ENCODE assay signal across 7 cellular contexts in genomic region chr10:68955414-68955785, GRCh38. TPM values are rescaled to one million over a fixed set of nuclear protein-coding genes. Genes with fewer than 3 reads are reported as not detected.
DNase-seq lines count a peak whose midpoint lies in the region; ATAC-seq, FAIRE-seq and TF ChIP-seq lines count a peak whose summit lies in the region.

No MANE protein-coding gene starts in this region.

- H2AFZ ChIP-seq in HCT116 (ENCODE audit: low read depth, low read length, poor library complexity, severe bottlenecking) = peak overlapping the region; percentile 74
- H2AFZ ChIP-seq in PC-3 (ENCODE audit: low read length) = peak overlapping the region; percentile 83

- TF ChIP-seq POLR2A in GM12891 (IDR thresholded peaks at IDR 0.05; ENCODE audit: low read depth, low read length) (no peak), HCT116 (IDR thresholded peaks at IDR 0.05; ENCODE audit: borderline replicate concordance, extremely low read depth, insufficient read depth, insufficient read length) (no peak)

- H3K4me3 ChIP-seq in HCT116 (replicated peaks in 1 of 2; ENCODE audit: low read depth in 1 of 2, low read length in 2 of 2) (peak overlapping the region; percentile 99), PC-3 (ENCODE audit: low read length) (peak overlapping the region; percentile 77), dorsolateral prefrontal cortex (peak overlapping the region; percentile 69 to 100 (median 95))

- H3K27ac ChIP-seq in HCT116 (ENCODE audit: low read depth, low read length) (peak overlapping the region; percentile 87), PC-3 (ENCODE audit: low read length) (peak overlapping the region; percentile 75), dorsolateral prefrontal cortex (peak overlapping the region in 53 of 59 donors; percentile 24 to 91 (median 76))

- H3K9me3 ChIP-seq in HCT116 (ENCODE audit: control insufficient read depth in 1 of 2, insufficient read depth in 1 of 2, low read depth in 1 of 2, low read length in 2 of 2) (no peaks in the 10 kb centered on the region), PC-3 (ENCODE audit: low read length) (no peaks in the 10 kb centered on the region)

- POLR2A ChIA-PET in HCT116 (lab: Charles Lee) (interaction anchor here (0.9 to 1.9 kb wide), 3 partner anchors 13 to 33 kb away, joined by 4 to 5 read pairs (median 4); partner anchors contain the start of gene KIFBP), PC-3 (lab: Charles Lee; ENCODE audit: unreplicated experiment) (interaction anchor here (0.6 kb wide), 1 partner anchor 28 kb away, joined by 4 read pairs; no protein-coding TSS in a partner anchor)

- peaks cover 11 to 12% of the 10 kb centered on the region in 2 experiments; a peak in 3 of 4 replicates for H3K4me1 ChIP-seq in HCT116 (ENCODE audit: control insufficient read depth in 1 of 2, insufficient read depth in 2 of 2, low read length in 2 of 2)
- peaks cover 9% of the 10 kb centered on the region for H3K4me1 ChIP-seq in PC-3 (ENCODE audit: insufficient read depth, low read length)

- H3K9ac ChIP-seq in HCT116 (ENCODE audit: low read length) (peak overlapping the region; percentile 100), PC-3 (ENCODE audit: low read length) (peak overlapping the region; percentile 99)

- TF ChIP-seq RAD21 in HCT116 (IDR thresholded peaks at IDR 0.05; ENCODE audit: low read depth) = no peak

- H3K4me2 ChIP-seq in HCT116 (ENCODE audit: low read length) (peak overlapping the region; percentile 74), PC-3 (ENCODE audit: low read length) (peak overlapping the region; percentile 84)

- H3F3A ChIP-seq in PC-3 (ENCODE audit: low read length, unreplicated experiment) = no peaks in the 10 kb centered on the region

- H4K20me1 ChIP-seq in HCT116 (ENCODE audit: insufficient read depth) = peaks cover 24% of the 10 kb centered on the region; the same call in 1 of the 2 replicates
- peaks cover 34% of the 10 kb centered on the region for H4K20me1 ChIP-seq in PC-3 (ENCODE audit: low read length)

- no peaks in the 10 kb centered on the region for H3K27me3 ChIP-seq in HCT116 (ENCODE audit: insufficient read depth, low read length)
- no peaks in the 10 kb centered on the region for H3K27me3 ChIP-seq in PC-3 (ENCODE audit: low read length)
- H3K27me3 ChIP-seq in dorsolateral prefrontal cortex = no peaks in the 10 kb centered on the region

- no peak for FAIRE-seq in GM12891 (lab: Jason Lieb, UNC)

- H3K36me3 ChIP-seq in HCT116 (ENCODE audit: control insufficient read depth in 1 of 2, insufficient read depth in 2 of 2, low read length in 2 of 2) = peaks cover 8 to 21% of the 10 kb centered on the region in 2 experiments
- peaks cover 24% of the 10 kb centered on the region for H3K36me3 ChIP-seq in PC-3 (ENCODE audit: low read depth, low read length)

- BruUV-seq in HCT116 (replicated peaks; lab: Mats Ljungman, UMichigan) (TSS peak; percentile 95), PC-3 (replicated peaks; lab: Mats Ljungman, UMichigan) (TSS peak; percentile 96)

- intact Hi-C loops in HCT116 (cut with micrococcal nuclease) (loop anchor here (10.0 kb wide), 1 partner anchor 161 kb away; no protein-coding TSS in a partner anchor), PC-3 (cut with micrococcal nuclease) (no loop called here), dorsolateral prefrontal cortex (cut with DNase I) (loop anchor here in 1 of 2 donors (5.0 kb wide), 1 partner anchor 227 kb away; the partner anchor contains the start of gene SUPV3L1)

- peaks cover 13% of the 10 kb centered on the region for H3K36me3 Mint-ChIP-seq in nephron (ENCODE audit: low read depth)

- TF ChIP-seq CTCF in HCT116 (IDR thresholded peaks at IDR 0.05 in 2 of 3, conservative IDR thresholded peaks at IDR 0.05 in 1 of 3; ENCODE audit: borderline replicate concordance in 1 of 3, insufficient read depth in 1 of 3, low read depth in 2 of 3, low read length in 2 of 3) (no peak), PC-3 (conservative IDR thresholded peaks at IDR 0.05; ENCODE audit: low read depth, low read length) (no peak), dorsolateral prefrontal cortex (IDR thresholded peaks at IDR 0.05 in 54 of 56, conservative IDR thresholded peaks at IDR 0.05 in 2 of 56; ENCODE audit: low read depth in 1 of 56, partially characterized antibody in 56 of 56) (no peak), nephron (IDR thresholded peaks at IDR 0.05; ENCODE audit: unreplicated experiment in 3 of 3) (no peak)

- H3K4me3 Mint-ChIP-seq in nephron = peak overlapping the region; percentile 99 to 100 (median 99)

- H3K79me2 ChIP-seq in HCT116 (ENCODE audit: insufficient read depth, low read length) (peaks cover 55% of the 10 kb centered on the region), PC-3 (ENCODE audit: low read length) (peaks cover 56% of the 10 kb centered on the region)

- RAD21 ChIA-PET in HCT116 (lab: Charles Lee; ENCODE audit: low non-redundant PET in 1 of 2, low total read pairs in 2 of 2, uncharacterized antibody in 2 of 2, unreplicated experiment in 2 of 2) = no interaction called here

- CTCF ChIA-PET in HCT116 (lab: Charles Lee) (interaction anchor here (0.9 to 1.4 kb wide), 2 partner anchors 13 to 742 kb away, joined by 3 read pairs; no protein-coding TSS in a partner anchor), PC-3 (lab: Charles Lee) (no interaction called here)

- H3K4me1 Mint-ChIP-seq in nephron = peaks cover 15% of the 10 kb centered on the region

- peak; percentile 57 for ATAC-seq in HCT116
- peak; percentile 5 for ATAC-seq in PC-3

- H3K27ac Mint-ChIP-seq in nephron = peak overlapping the region; percentile 85 to 95 (median 94)

- DNase-seq in GM12891 (ENCODE audit: insufficient read length, low spot score) (peak; percentile 12), HCT116 (ENCODE audit: low read depth, low spot score) (no peak), PC-3 (no peak), dorsolateral prefrontal cortex (no peak), LoVo (ENCODE audit: low spot score) (no peak), superior temporal gyrus (ENCODE audit: extremely low spot score) (no peak)

- H3K9me3 Mint-ChIP-seq in nephron = no peaks in the 10 kb centered on the region

- H3K9me2 ChIP-seq in HCT116 (ENCODE audit: insufficient read depth) = no peaks in the 10 kb centered on the region
- no peaks in the 10 kb centered on the region for H3K9me2 ChIP-seq in PC-3 (replicated peaks; ENCODE audit: low read length)

- H3K27me3 Mint-ChIP-seq in nephron (ENCODE audit: low read depth) = no peaks in the 10 kb centered on the region

TF ChIP-seq in GM12891, 5 proteins besides CTCF, POLR2A, EP300 and RAD21:
- TF ChIP-seq POU2F2 (IDR thresholded peaks at IDR 0.05; ENCODE audit: low read depth, low read length) = no peak
- no peak for TF ChIP-seq TAF1 (IDR thresholded peaks at IDR 0.05; ENCODE audit: low read depth, low read length)
- TF ChIP-seq SPI1 (IDR thresholded peaks at IDR 0.05; ENCODE audit: low read depth, low read length) = no peak
- TF ChIP-seq PAX5 (IDR thresholded peaks at IDR 0.05; ENCODE audit: insufficient read depth, low read length, severe bottlenecking) = no peak
- TF ChIP-seq POLR2AphosphoS5 (IDR thresholded peaks at IDR 0.05; ENCODE audit: low read depth, low read length) = no peak
TF ChIP-seq in GM12891: peak in this region for 0.

TF ChIP-seq in HCT116, 20 proteins besides CTCF, POLR2A, EP300 and RAD21:
- TF ChIP-seq EGR1 (IDR thresholded peaks at IDR 0.05; ENCODE audit: low read depth) = no peak
- no peak for TF ChIP-seq ELF1 (IDR thresholded peaks at IDR 0.05; ENCODE audit: borderline replicate concordance, low read depth)
- TF ChIP-seq ZNF274 (IDR thresholded peaks at IDR 0.05; ENCODE audit: low read depth, low read length) = no peak
- TF ChIP-seq CBX3 (IDR thresholded peaks at IDR 0.05; ENCODE audit: low read depth) = no peak
- no peak for TF ChIP-seq SIN3A (IDR thresholded peaks at IDR 0.05; ENCODE audit: low read depth)
- no peak for TF ChIP-seq MAX (IDR thresholded peaks at IDR 0.05)
- TF ChIP-seq JUND (IDR thresholded peaks at IDR 0.05) = no peak
- no peak for TF ChIP-seq EZH2phosphoT487 (IDR thresholded peaks at IDR 0.05; ENCODE audit: borderline replicate concordance)
- no peak for TF ChIP-seq ZBTB33 (IDR thresholded peaks at IDR 0.05; ENCODE audit: extremely low read depth, insufficient replicate concordance, low read length)
- TF ChIP-seq CEBPB (IDR thresholded peaks at IDR 0.05; ENCODE audit: low read depth) = no peak
- no peak for TF ChIP-seq YY1 (IDR thresholded peaks at IDR 0.05; ENCODE audit: extremely low read depth, insufficient replicate concordance, low read depth, low read length)
- no peak for TF ChIP-seq POLR2AphosphoS5 (IDR thresholded peaks at IDR 0.05; ENCODE audit: low read depth, low read length)

RNA-seq across cellular contexts. Expression of gene DDX21, which starts 0.6 kb away (rescaled TPM):
- polyA plus RNA-seq in GM12891 (2012; ENCODE audit: low read depth, missing spikeins) = 49.6 TPM
- total RNA-seq in HCT116 (2021; ENCODE audit: unreplicated experiment) (153 TPM), PC-3 (2014; rRNA removed) (159 and 169 TPM in 2 replicates), dorsolateral prefrontal cortex (10 to 100 TPM; 13.9 to 30.2 (median 19.0) TPM)
- polyA plus RNA-seq in HCT116 (2012) = 42.5 and 56.5 TPM in 2 replicates

RNA-seq across cellular contexts. Expression of gene KIFBP, which starts 33.2 kb away (rescaled TPM):
- polyA plus RNA-seq in GM12891 (2012; ENCODE audit: low read depth, missing spikeins) = 9.4 TPM
- total RNA-seq in HCT116 (2021; ENCODE audit: unreplicated experiment) (26.9 TPM), PC-3 (2014; rRNA removed) (65.9 and 72.9 TPM in 2 replicates), dorsolateral prefrontal cortex (10 to 100 TPM; 33.1 to 77.4 (median 62.0) TPM)
- 8.7 and 11.7 TPM in 2 replicates for polyA plus RNA-seq in HCT116 (2012)

RNA-seq across cellular contexts. Expression of gene DDX50, which starts 54.3 kb away (rescaled TPM):
- 39.6 TPM for polyA plus RNA-seq in GM12891 (2012; ENCODE audit: low read depth, missing spikeins)
- total RNA-seq in HCT116 (2021; ENCODE audit: unreplicated experiment) (25.6 TPM), PC-3 (2014; rRNA removed) (40.4 and 41.4 TPM in 2 replicates), dorsolateral prefrontal cortex (10 to 100 TPM; 20.8 to 39.0 (median 29.0) TPM)
- 28.9 and 34.7 TPM in 2 replicates for polyA plus RNA-seq in HCT116 (2012)
